Comparison of ENCODE assay signal across 20 cellular contexts in genomic region chr12:46435625-46436024, GRCh38.
"Had no signal": no experiment of that assay in that cellular context is flagged by ENCODE, and none has a peak within 500 bp of the region (broad histone marks: within the 10 kb centered on the region; RNA-seq: fewer than 3 reads in every experiment).

No MANE protein-coding gene starts in this region.

- H3K9me3 ChIP-seq: heart left ventricle, pancreas, stomach had no signal

- H3K9me3 Mint-ChIP-seq: endodermal cell; natural killer cell treated with Interleukin-12 subunit alpha and Interleukin-12 subunit beta and Interleukin-15 and Interleukin-18, amount 100 ng/mL, for 72 hours had no signal

- H3K27me3 ChIP-seq: heart left ventricle, pancreas, stomach had no signal

- H3K27ac Mint-ChIP-seq: endodermal cell, progenitor cell of endocrine pancreas had no signal

- H3K4me3 Mint-ChIP-seq: endodermal cell; natural killer cell treated with Interleukin-12 subunit alpha and Interleukin-12 subunit beta and Interleukin-15 and Interleukin-18, amount 100 ng/mL, for 72 hours had no signal

- H3K27ac ChIP-seq: heart left ventricle, pancreas, stomach had no signal

- DNase-seq: effector CD4-positive, alpha-beta T cell; endodermal cell; heart left ventricle; hippocampal formation; left colon; left ventricle myocardium superior; mesenchymal stem cell; midbrain; occipital lobe; pancreas; right cardiac atrium; small intestine; stimulated activated CD4-positive, alpha-beta T cell treated with anti-CD3 and anti-CD28 coated beads, Interleukin-12 subunit alpha, Interleukin-12 subunit beta, amount 100 ng/mL, for 4 hours; stimulated activated naive CD4-positive, alpha-beta T cell; stomach; substantia nigra; trophoblast cell had no signal

- H3K36me3 Mint-ChIP-seq: natural killer cell treated with Interleukin-12 subunit alpha and Interleukin-12 subunit beta and Interleukin-15 and Interleukin-18, amount 100 ng/mL, for 72 hours had no signal

- H3K36me3 ChIP-seq: heart left ventricle, pancreas, stomach had no signal

- H3K4me3 ChIP-seq: heart left ventricle, lung, pancreas, stomach had no signal

- H3K27me3 Mint-ChIP-seq: natural killer cell treated with Interleukin-12 subunit alpha and Interleukin-12 subunit beta and Interleukin-15 and Interleukin-18, amount 100 ng/mL, for 72 hours; progenitor cell of endocrine pancreas had no signal
